In genomic region chr20:37538003-37538402, GRCh38 we compare ENCODE assay signal across 13 cellular contexts. TPM values are rescaled to one million over a fixed set of nuclear protein-coding genes. Genes with fewer than 3 reads are reported as not detected.
DNase-seq lines count a peak whose midpoint lies in the region; ATAC-seq and TF ChIP-seq lines count a peak whose summit lies in the region.
"Had no signal": no experiment of that assay in that cellular context is flagged by ENCODE, and none has a peak within 500 bp of the region (broad histone marks: within the 10 kb centered on the region; RNA-seq: fewer than 3 reads in every experiment).

No MANE protein-coding gene starts in this region.

- peak overlapping the region; percentile 34 for H3K27ac Mint-ChIP-seq in Caco-2 (ENCODE audit: unreplicated experiment)
- no peak overlapping the region for H3K27ac Mint-ChIP-seq in activated CD4-positive, alpha-beta T cell treated with anti-CD3 and anti-CD28 coated beads, Interleukin-2, amount 10 ng/mL, durations not matched to agents 7 days and 5 days
- H3K27ac Mint-ChIP-seq: activated CD4-positive, alpha-beta T cell treated with anti-CD3 and anti-CD28 coated beads, Interleukin-2, amount 10 ng/mL, durations not matched to agents 24 days and 14 days; activated naive CD8-positive, alpha-beta T cell; CD4-positive, alpha-beta T cell had no signal

- POLR2A ChIA-PET in Caco-2 (lab: Charles Lee), result no interaction called here
- POLR2A ChIA-PET in activated CD4-positive, alpha-beta T cell treated with anti-CD3 and anti-CD28 coated beads, Interleukin-2, amount 10 ng/mL, durations not matched to agents 7 days and 5 days (lab: Charles Lee), result no interaction called here

- H3K27me3 Mint-ChIP-seq in Caco-2 (ENCODE audit: insufficient read depth, unreplicated experiment), result no peaks in the 10 kb centered on the region
- peaks cover 17% of the 10 kb centered on the region for H3K27me3 Mint-ChIP-seq in activated CD4-positive, alpha-beta T cell treated with anti-CD3 and anti-CD28 coated beads, Interleukin-2, amount 10 ng/mL, durations not matched to agents 7 days and 5 days

- H3K4me1 ChIP-seq in Caco-2, result peaks cover 42% of the 10 kb centered on the region

- no peaks in the 10 kb centered on the region for H3K9me3 ChIP-seq in Caco-2

- peaks cover 48% of the 10 kb centered on the region for H3K4me1 Mint-ChIP-seq in Caco-2 (ENCODE audit: low read depth, unreplicated experiment)
- H3K4me1 Mint-ChIP-seq in activated CD4-positive, alpha-beta T cell treated with anti-CD3 and anti-CD28 coated beads, Interleukin-2, amount 10 ng/mL, durations not matched to agents 7 days and 5 days, result peaks cover 6% of the 10 kb centered on the region

- BruUV-seq in Caco-2 (replicated peaks; lab: Mats Ljungman, UMichigan), result no TSS peak

- CTCF ChIA-PET in Caco-2 (lab: Charles Lee), result no interaction called here
- CTCF ChIA-PET in activated CD4-positive, alpha-beta T cell treated with anti-CD3 and anti-CD28 coated beads, Interleukin-2, amount 10 ng/mL, durations not matched to agents 7 days and 5 days (lab: Charles Lee), result no interaction called here

- H3K36me3 ChIP-seq in Caco-2 (ENCODE audit: control insufficient read depth, insufficient read depth, low read length), result no peaks in the 10 kb centered on the region

- DNase-seq in Caco-2, result peak in 1 of 2 experiments; percentile 45
- DNase-seq in LHCN-M2 (ENCODE audit: low read depth), result peak; percentile 67
- DNase-seq in astrocyte of the spinal cord (ENCODE audit: low read depth, low spot score), result peak; percentile 45
- DNase-seq in kidney glomerular epithelial cell (lab: John Stamatoyannopoulos, UW), result peak; percentile 16
- DNase-seq in activated CD4-positive, alpha-beta T cell treated with anti-CD3 and anti-CD28 coated beads, Interleukin-2, amount 10 ng/mL, durations not matched to agents 7 days and 5 days, result no peak
- no peak for DNase-seq in GF-D8 (lab: John Stamatoyannopoulos, UW)
- DNase-seq: activated CD4-positive, alpha-beta T cell treated with anti-CD3 and anti-CD28 coated beads, Interleukin-2, amount 10 ng/mL, durations not matched to agents 24 days and 14 days; CD4-positive, alpha-beta T cell; stimulated activated naive CD4-positive, alpha-beta T cell had no signal

- ATAC-seq in GM21786 (IDR thresholded peaks at IDR 0.05; ENCODE audit: unreplicated experiment) (no peak), HG03135 (IDR thresholded peaks at IDR 0.05; ENCODE audit: unreplicated experiment) (no peak)
- ATAC-seq: Right ventricle myocardium inferior had no signal

- H3K4me3 ChIP-seq in Caco-2 (ENCODE audit: low read depth, low read length) (no peak overlapping the region), astrocyte of the spinal cord (ENCODE audit: low read depth, low read length) (no peak overlapping the region)

- H3K27me3 ChIP-seq in Caco-2 (replicated peaks; ENCODE audit: control insufficient read depth, insufficient read depth, low read length), result no peaks in the 10 kb centered on the region

- no peak overlapping the region for H3K4me3 Mint-ChIP-seq in Caco-2 (ENCODE audit: unreplicated experiment)
- no peak overlapping the region for H3K4me3 Mint-ChIP-seq in activated CD4-positive, alpha-beta T cell treated with anti-CD3 and anti-CD28 coated beads, Interleukin-2, amount 10 ng/mL, durations not matched to agents 7 days and 5 days
- H3K4me3 Mint-ChIP-seq: activated CD4-positive, alpha-beta T cell treated with anti-CD3 and anti-CD28 coated beads, Interleukin-2, amount 10 ng/mL, durations not matched to agents 24 days and 14 days; activated naive CD8-positive, alpha-beta T cell; CD4-positive, alpha-beta T cell had no signal

- intact Hi-C loops in Caco-2 (cut with micrococcal nuclease; ENCODE audit: unreplicated experiment), result loop anchor here (10.0 kb wide), 1 partner anchor 57 kb away; no protein-coding TSS in a partner anchor

- H3K9me3 Mint-ChIP-seq in Caco-2 (ENCODE audit: unreplicated experiment), result peaks cover 10% of the 10 kb centered on the region
- H3K9me3 Mint-ChIP-seq in activated CD4-positive, alpha-beta T cell treated with anti-CD3 and anti-CD28 coated beads, Interleukin-2, amount 10 ng/mL, durations not matched to agents 7 days and 5 days, result no peaks in the 10 kb centered on the region
- H3K9me3 Mint-ChIP-seq: activated CD4-positive, alpha-beta T cell treated with anti-CD3 and anti-CD28 coated beads, Interleukin-2, amount 10 ng/mL, durations not matched to agents 24 days and 14 days; CD4-positive, alpha-beta T cell had no signal

- peaks cover 6% of the 10 kb centered on the region for H3K36me3 Mint-ChIP-seq in Caco-2 (ENCODE audit: insufficient read depth, unreplicated experiment)
- no peaks in the 10 kb centered on the region for H3K36me3 Mint-ChIP-seq in activated CD4-positive, alpha-beta T cell treated with anti-CD3 and anti-CD28 coated beads, Interleukin-2, amount 10 ng/mL, durations not matched to agents 7 days and 5 days (ENCODE audit: low read depth)
- H3K36me3 Mint-ChIP-seq: activated naive CD8-positive, alpha-beta T cell had no signal

- in situ Hi-C loops in astrocyte of the spinal cord (cut with HindIII; ENCODE audit: low sequenced_read_pairs), result no loop called here

- TF ChIP-seq CTCF in Caco-2 (IDR thresholded peaks at IDR 0.05; ENCODE audit: insufficient read depth in 1 of 2, low read depth in 1 of 2, low read length in 1 of 2, severe bottlenecking in 1 of 2, unreplicated experiment in 1 of 2), result no peak
- TF ChIP-seq CTCF in astrocyte of the spinal cord (IDR thresholded peaks at IDR 0.05; ENCODE audit: low read depth, low read length), result no peak

RNA-seq across cellular contexts. Expression of gene BLCAP, which starts 10.3 kb away (rescaled TPM):
- total RNA-seq in Caco-2 (2022), result 123 and 129 TPM in 2 replicates
- 82.2 and 108 TPM in 2 replicates for total RNA-seq in LHCN-M2 (2014; rRNA removed)
- polyA plus RNA-seq in LHCN-M2 (2012), result 86.2 TPM
- 10 to 100 TPM; 41.1 to 44.1 TPM for total RNA-seq in activated CD4-positive, alpha-beta T cell treated with anti-CD3 and anti-CD28 coated beads, Interleukin-2, amount 10 ng/mL, durations not matched to agents 7 days and 5 days

RNA-seq across cellular contexts. Expression of gene NNAT, which starts 17.0 kb away (rescaled TPM):
- total RNA-seq in Caco-2 (2022) (not detected in 2 replicates), LHCN-M2 (2014; rRNA removed) (0.26 TPM in 1 of 2 replicates, not detected in the other)
- 1.3 TPM for polyA plus RNA-seq in LHCN-M2 (2012)
- total RNA-seq in activated CD4-positive, alpha-beta T cell treated with anti-CD3 and anti-CD28 coated beads, Interleukin-2, amount 10 ng/mL, durations not matched to agents 7 days and 5 days, result under 1 TPM in 1 of 2 experiments, not detected in 1; 0.17 TPM
- total RNA-seq: CD4-positive, alpha-beta T cell had no signal

Comparison
In these comparisons a context has a peak if more than half of its experiments do, and no peak if none do; other contexts are left out.
1. DNase-seq: peak in LHCN-M2 (single experiment), astrocyte of the spinal cord (single experiment) and kidney glomerular epithelial cell (single experiment); none in activated CD4-positive, alpha-beta T cell treated with anti-CD3 and anti-CD28 coated beads, Interleukin-2, amount 10 ng/mL, durations not matched to agents 7 days and 5 days (single experiment) and GF-D8 (single experiment).